ENCODE assay signal across 11 cellular contexts in genomic region chr22:47328550-47329243, GRCh38.
DNase-seq lines count a peak whose midpoint lies in the region; ATAC-seq, FAIRE-seq and TF ChIP-seq lines count a peak whose summit lies in the region.
"Had no signal": no experiment of that assay in that cellular context is flagged by ENCODE, and none has a peak within 500 bp of the region (broad histone marks: within the 10 kb centered on the region; RNA-seq: fewer than 3 reads in every experiment).

No MANE protein-coding gene starts in this region.

- peaks cover 18% of the 10 kb centered on the region for H3K4me1 ChIP-seq in astrocyte (ENCODE audit: insufficient read depth, low read length)
- no peaks in the 10 kb centered on the region for H3K4me1 ChIP-seq in HepG2 (ENCODE audit: insufficient read depth, low read length)
- H3K4me1 ChIP-seq in neural progenitor cell, result no peaks in the 10 kb centered on the region

- peak overlapping the region; percentile 77 for H3K4me2 ChIP-seq in astrocyte (ENCODE audit: low read length)
- no peak overlapping the region for H3K4me2 ChIP-seq in HepG2 (ENCODE audit: low read depth, low read length)
- no peak overlapping the region for H3K4me2 ChIP-seq in neural progenitor cell

- H3K4me1 Mint-ChIP-seq in astrocyte (ENCODE audit: low read depth, unreplicated experiment) (no peaks in the 10 kb centered on the region), neural progenitor cell (no peaks in the 10 kb centered on the region)
- H3K4me1 Mint-ChIP-seq: activated B cell treated with CpG ODN at 0.5 μM for 24 hours had no signal

- H3K4me3 Mint-ChIP-seq in astrocyte (ENCODE audit: unreplicated experiment) (no peak overlapping the region), neural progenitor cell (no peak overlapping the region)
- H3K4me3 Mint-ChIP-seq: activated B cell treated with CpG ODN at 0.5 μM for 24 hours had no signal

- H3K27ac ChIP-seq in astrocyte (ENCODE audit: low read depth, low read length), result peak overlapping the region; percentile 59
- H3K27ac ChIP-seq in HepG2 (ENCODE audit: extremely low read length, insufficient read depth, low read length), result no peak overlapping the region
- no peak overlapping the region for H3K27ac ChIP-seq in neural progenitor cell

- peak; percentile 92 for DNase-seq in AG10803 (ENCODE audit: low read depth)
- DNase-seq in LoVo (ENCODE audit: low spot score), result peak; percentile 93
- peak; percentile 95 for DNase-seq in astrocyte (ENCODE audit: low read depth)
- DNase-seq in HepG2 (ENCODE audit: low spot score), result peak; percentile 5
- DNase-seq in NK-92 treated with Interleukin-12 subunit alpha and Interleukin-12 subunit beta, amount 100 ng/mL, for 24 hours (lab: John Stamatoyannopoulos, UW), result no peak
- no peak for DNase-seq in neural progenitor cell (ENCODE audit: low spot score)
- no peak for DNase-seq in retina
- DNase-seq: activated B cell treated with CpG ODN at 0.5 μM for 24 hours, NCI-H2171 had no signal

- H2AFZ ChIP-seq in astrocyte (ENCODE audit: low read depth, low read length) (no peak overlapping the region), HepG2 (ENCODE audit: low read length) (no peak overlapping the region), neural progenitor cell (replicated peaks) (no peak overlapping the region)

- POLR2A ChIA-PET in HepG2 (lab: Yijun Ruan, JAX), result no interaction called here

- H4K20me1 ChIP-seq in astrocyte (ENCODE audit: insufficient read depth, low read length) (no peaks in the 10 kb centered on the region), HepG2 (ENCODE audit: insufficient read depth, low read length) (no peaks in the 10 kb centered on the region), neural progenitor cell (ENCODE audit: low read depth) (no peaks in the 10 kb centered on the region)

- H3F3A ChIP-seq in neural progenitor cell (ENCODE audit: low read depth), result no peaks in the 10 kb centered on the region

- BruUV-seq in HepG2 (replicated peaks; lab: Mats Ljungman, UMichigan), result no TSS peak

- H3K27ac Mint-ChIP-seq in astrocyte (ENCODE audit: unreplicated experiment), result no peak overlapping the region
- H3K27ac Mint-ChIP-seq in neural progenitor cell, result no peak overlapping the region
- H3K27ac Mint-ChIP-seq: activated B cell treated with CpG ODN at 0.5 μM for 24 hours, progenitor cell of endocrine pancreas had no signal

- H3K79me2 ChIP-seq in astrocyte (ENCODE audit: insufficient read depth, low read length), result no peaks in the 10 kb centered on the region
- H3K79me2 ChIP-seq in HepG2 (ENCODE audit: insufficient read depth, low read length), result no peaks in the 10 kb centered on the region
- no peaks in the 10 kb centered on the region for H3K79me2 ChIP-seq in neural progenitor cell (ENCODE audit: low read depth)

- H3K4me3 ChIP-seq in AG10803 (ENCODE audit: low read length) (peak overlapping the region; percentile 20), astrocyte (ENCODE audit: insufficient read depth, low read depth, low read length) (peak overlapping the region; percentile 21), HepG2 (replicated peaks in 1 of 3; ENCODE audit: insufficient read depth in 1 of 3, low read depth in 2 of 3, low read length in 3 of 3) (no peak overlapping the region), neural progenitor cell (no peak overlapping the region)

- TF ChIP-seq CTCF in AG10803 (conservative IDR thresholded peaks at IDR 0.05; ENCODE audit: low read length), result no peak
- no peak for TF ChIP-seq CTCF in astrocyte (IDR thresholded peaks at IDR 0.05; ENCODE audit: insufficient read depth, low read depth, low read length)
- no peak for TF ChIP-seq CTCF in HepG2 (CRISPR knock-in tag; IDR thresholded peaks at IDR 0.05)
- TF ChIP-seq CTCF in neural progenitor cell (IDR thresholded peaks at IDR 0.05), result no peak

- TF ChIP-seq EP300 in HepG2 (IDR thresholded peaks at IDR 0.05; ENCODE audit: low read depth in 2 of 2, low read length in 2 of 2) (no peak), HepG2 (CRISPR knock-in tag; IDR thresholded peaks at IDR 0.05; ENCODE audit: borderline replicate concordance) (no peak)

- H3K36me3 ChIP-seq in astrocyte (ENCODE audit: insufficient read depth, low read length) (no peaks in the 10 kb centered on the region), HepG2 (replicated peaks in 1 of 2; ENCODE audit: control insufficient read depth in 1 of 2, insufficient read depth in 2 of 2, low read length in 2 of 2) (no peaks in the 10 kb centered on the region), neural progenitor cell (no peaks in the 10 kb centered on the region)

- H3K36me3 Mint-ChIP-seq in astrocyte (ENCODE audit: low read depth, unreplicated experiment), result no peaks in the 10 kb centered on the region
- H3K36me3 Mint-ChIP-seq in neural progenitor cell, result no peaks in the 10 kb centered on the region

- 4% methylated on average over 10 of the region's 10 CpGs for WGBS in HepG2 (ENCODE audit: low lambda C conversion rate)

- intact Hi-C loops in HepG2 (cut with micrococcal nuclease; ENCODE audit: unreplicated experiment), result no loop called here

- CTCF ChIA-PET in HepG2 (lab: Yijun Ruan, JAX; ENCODE audit: low intra/inter-chr PET ratio, low total read pairs), result no interaction called here

- H3K27me3 Mint-ChIP-seq in astrocyte (ENCODE audit: low read depth, unreplicated experiment) (no peaks in the 10 kb centered on the region), neural progenitor cell (ENCODE audit: insufficient read depth, low read depth) (peaks cover 13% of the 10 kb centered on the region)
- H3K27me3 Mint-ChIP-seq: progenitor cell of endocrine pancreas had no signal

- H3K9me3 ChIP-seq in astrocyte (ENCODE audit: insufficient read depth, low read depth, low read length) (peaks cover 10% of the 10 kb centered on the region), HepG2 (ENCODE audit: low read length) (no peaks in the 10 kb centered on the region), neural progenitor cell (ENCODE audit: low read depth) (no peaks in the 10 kb centered on the region)

- TF ChIP-seq POLR2A in HepG2 (IDR thresholded peaks at IDR 0.05; ENCODE audit: insufficient read depth in 1 of 2, low read depth in 2 of 2, low read length in 2 of 2), result no peak

- H3K27me3 ChIP-seq in astrocyte (ENCODE audit: insufficient read depth, low read length), result no peaks in the 10 kb centered on the region
- H3K27me3 ChIP-seq in HepG2 (ENCODE audit: control insufficient read depth in 1 of 2, insufficient read depth in 2 of 2, low read length in 2 of 2), result peaks cover 2 to 38% of the 10 kb centered on the region in 2 experiments; a peak in 4 of 5 replicates
- no peaks in the 10 kb centered on the region for H3K27me3 ChIP-seq in neural progenitor cell

- no peak for TF ChIP-seq RAD21 in HepG2 (CRISPR knock-in tag; IDR thresholded peaks at IDR 0.05)

- FAIRE-seq in astrocyte (lab: Jason Lieb, UNC) (peak; percentile 90), HepG2 (lab: Jason Lieb, UNC) (no peak)

- H3K9me3 Mint-ChIP-seq in astrocyte (ENCODE audit: unreplicated experiment), result peaks cover 31% of the 10 kb centered on the region
- peaks cover 30% of the 10 kb centered on the region for H3K9me3 Mint-ChIP-seq in neural progenitor cell
- H3K9me3 Mint-ChIP-seq: activated B cell treated with CpG ODN at 0.5 μM for 24 hours had no signal

- in situ Hi-C loops in HepG2 (cut with HindIII; ENCODE audit: extremely low pct_ligation_motif_present, low pct_unique_long_range_greater_than_20kb), result no loop called here

- ATAC-seq in HepG2 (no peak), GM18511 (IDR thresholded peaks at IDR 0.05; ENCODE audit: unreplicated experiment) (no peak)

- H3K9ac ChIP-seq in astrocyte (ENCODE audit: low read length) (peak overlapping the region; percentile 55), HepG2 (ENCODE audit: insufficient read depth, low read depth, low read length) (no peak overlapping the region), neural progenitor cell (no peak overlapping the region)

TF ChIP-seq in HepG2, 621 proteins besides CTCF, POLR2A, EP300 and RAD21 (continues in another document):
- no peak for TF ChIP-seq KDM5B (CRISPR knock-in tag; IDR thresholded peaks at IDR 0.05; ENCODE audit: borderline replicate concordance)
- no peak for TF ChIP-seq ZEB1 (IDR thresholded peaks at IDR 0.05; ENCODE audit: insufficient replicate concordance, low read depth)
- TF ChIP-seq EZH2 (conservative IDR thresholded peaks at IDR 0.05; ENCODE audit: low read depth, low read length), result no peak
- TF ChIP-seq SMAD1 (CRISPR knock-in tag; IDR thresholded peaks at IDR 0.05; ENCODE audit: borderline replicate concordance, low read depth), result no peak
- TF ChIP-seq THAP7 (CRISPR knock-in tag; IDR thresholded peaks at IDR 0.05), result no peak
- no peak for TF ChIP-seq BORCS8-MEF2B (CRISPR knock-in tag; IDR thresholded peaks at IDR 0.05)
- no peak for TF ChIP-seq ZNF10 (CRISPR knock-in tag; IDR thresholded peaks at IDR 0.05; ENCODE audit: borderline replicate concordance, low read depth)

Comparison
In these comparisons a context has a peak if more than half of its experiments do, and no peak if none do; other contexts are left out.
1. DNase-seq: peak in AG10803 (single experiment), LoVo (single experiment), astrocyte (single experiment) and HepG2 (single experiment); none in NK-92 treated with Interleukin-12 subunit alpha and Interleukin-12 subunit beta, amount 100 ng/mL, for 24 hours (single experiment), neural progenitor cell (single experiment) and retina (single experiment).
2. H3K4me3 ChIP-seq: peak in AG10803 (single experiment) and astrocyte (single experiment); none in HepG2 (0 of 3) and neural progenitor cell (single experiment).